Comparison of ENCODE assay signal across 1 cellular context in the genomic region with DNA sequence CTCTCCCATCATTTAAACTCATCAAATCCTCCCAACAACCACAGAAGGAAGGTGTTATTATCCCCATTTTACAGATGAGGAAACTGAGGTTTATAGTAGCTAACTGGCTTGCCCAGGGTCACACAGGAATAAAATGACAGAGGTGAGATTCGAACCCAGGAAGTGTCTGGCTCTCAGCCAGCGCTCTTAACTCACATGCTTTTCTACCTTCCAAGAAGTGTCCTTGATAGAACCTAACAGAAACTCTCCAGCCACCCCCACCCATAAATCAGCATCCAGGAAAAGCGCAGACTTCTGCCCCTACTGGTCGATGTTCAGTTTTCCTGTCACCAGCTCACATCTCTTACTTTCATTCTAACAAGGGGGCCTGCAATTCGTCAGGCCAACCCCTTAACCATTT.
TF ChIP-seq lines count a peak whose summit lies in the region.

No MANE protein-coding gene starts in this region.

TF ChIP-seq in endothelial cell of umbilical vein, 7 proteins besides CTCF, POLR2A, EP300 and RAD21:
- TF ChIP-seq, protein P1, sequence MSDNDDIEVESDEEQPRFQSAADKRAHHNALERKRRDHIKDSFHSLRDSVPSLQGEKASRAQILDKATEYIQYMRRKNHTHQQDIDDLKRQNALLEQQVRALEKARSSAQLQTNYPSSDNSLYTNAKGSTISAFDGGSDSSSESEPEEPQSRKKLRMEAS (IDR thresholded peaks at IDR 0.05; ENCODE audit: insufficient read depth, insufficient read length), result no peak
- no peak for TF ChIP-seq EZH2 (IDR thresholded peaks at IDR 0.05; ENCODE audit: borderline replicate concordance, low read depth, low read length, severe bottlenecking)
- no peak for TF ChIP-seq FOS (IDR thresholded peaks at IDR 0.05; ENCODE audit: borderline replicate concordance, insufficient read depth, low read length)
- TF ChIP-seq JUN (IDR thresholded peaks at IDR 0.05; ENCODE audit: borderline replicate concordance, insufficient read depth, insufficient read length, low read depth), result no peak
- TF ChIP-seq POLR2AphosphoS5 (IDR thresholded peaks at IDR 0.05; ENCODE audit: insufficient read depth, low read depth, low read length), result no peak
- no peak for TF ChIP-seq MYC (IDR thresholded peaks at IDR 0.05; ENCODE audit: low read depth, low read length)
- no peak for TF ChIP-seq GATA2 (IDR thresholded peaks at IDR 0.05; ENCODE audit: insufficient read depth, insufficient read length, low read depth, low read length)
